ENCODE assay signal across 9 cellular contexts in the genomic region with DNA sequence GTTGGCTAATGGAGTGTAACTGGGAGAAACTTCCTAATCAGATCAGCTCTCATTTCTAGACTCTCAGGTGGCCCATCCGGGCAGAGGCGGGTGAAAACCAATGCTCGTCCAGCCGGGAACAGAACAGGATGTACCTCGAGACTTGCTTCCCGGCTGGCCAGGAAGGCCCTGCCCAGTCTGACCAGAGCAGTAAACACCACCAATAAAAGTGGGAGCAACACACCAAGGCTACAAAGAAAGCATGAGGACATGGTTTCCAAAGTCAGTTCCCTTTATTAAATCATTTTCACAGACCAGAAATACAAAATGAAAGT. TPM values are rescaled to one million over a fixed set of nuclear protein-coding genes. Genes with fewer than 3 reads are reported as not detected.
DNase-seq lines count a peak whose midpoint lies in the region; ATAC-seq and TF ChIP-seq lines count a peak whose summit lies in the region.
"Had no signal": no experiment of that assay in that cellular context is flagged by ENCODE, and none has a peak within 500 bp of the region (broad histone marks: within the 10 kb centered on the region; RNA-seq: fewer than 3 reads in every experiment).

No MANE protein-coding gene starts in this region.

- H3K27ac ChIP-seq in Karpas-422 (ENCODE audit: low read length), result peak overlapping the region; percentile 85
- peak overlapping the region; percentile 99 for H3K27ac ChIP-seq in mesodermal cell (ENCODE audit: low read depth, low read length, severe bottlenecking)
- H3K27ac ChIP-seq in vagina, result peak overlapping the region; percentile 98

- peak overlapping the region; percentile 34; the same call in 1 of the 2 replicates for H2AFZ ChIP-seq in Karpas-422 (ENCODE audit: low read length)

- ATAC-seq in HG03439 (IDR thresholded peaks at IDR 0.05; ENCODE audit: unreplicated experiment), result no peak

- H3K9me3 ChIP-seq in Karpas-422 (ENCODE audit: low read length) (no peaks in the 10 kb centered on the region), mesodermal cell (ENCODE audit: control insufficient read depth, low read length) (no peaks in the 10 kb centered on the region), vagina (no peaks in the 10 kb centered on the region)

- 68 to 73% methylated on average over 4 to 5 of the region's 6 CpGs for WGBS in mesodermal cell (ENCODE audit: insufficient coverage in 2 of 2), 2 experiments

- H3K4me3 ChIP-seq in Karpas-422 (ENCODE audit: low read length), result peak overlapping the region; percentile 71
- H3K4me3 ChIP-seq in mesodermal cell (ENCODE audit: extremely low read depth, insufficient read depth, low read length, poor library complexity, severe bottlenecking), result peak overlapping the region; percentile 80
- peak overlapping the region; percentile 89 to 96 for H3K4me3 ChIP-seq in vagina

- TF ChIP-seq POLR2A in vagina (IDR thresholded peaks at IDR 0.05), result peak in 1 of 2 donors; percentile 29

- DNase-seq in DMS53 treated with DMSO at 0.1 percent for 48 hours (lab: John Stamatoyannopoulos, UW; ENCODE audit: unreplicated experiment) (peak; percentile 22), Karpas-422 (no peak), cerebellar cortex (ENCODE audit: low spot score) (peak; percentile 38), vagina (ENCODE audit: extremely low spot score in 2 of 2) (no peak), NK-92 (lab: John Stamatoyannopoulos, UW; ENCODE audit: unreplicated experiment) (no peak), SKM-1 treated with dmso at 0.1 percent for 144 hours (lab: John Stamatoyannopoulos, UW; ENCODE audit: unreplicated experiment) (no peak)

- H3K4me1 ChIP-seq in Karpas-422 (ENCODE audit: low read length) (peaks cover 46% of the 10 kb centered on the region), mesodermal cell (ENCODE audit: control insufficient read depth, insufficient read depth, low read length, poor library complexity, severe bottlenecking) (peaks cover 38% of the 10 kb centered on the region), vagina (peaks cover 47% of the 10 kb centered on the region)

- intact Hi-C loops in vagina (cut with DNase I), result loop anchor here (10.0 kb wide), 1 partner anchor 319 kb away; the partner anchor contains the start of gene YPEL4

- H3K27me3 ChIP-seq in Karpas-422 (ENCODE audit: low read length) (no peaks in the 10 kb centered on the region), vagina (no peaks in the 10 kb centered on the region)

- no peak for TF ChIP-seq CTCF in vagina (IDR thresholded peaks at IDR 0.05)

- H3K36me3 ChIP-seq in Karpas-422 (ENCODE audit: insufficient read depth, low read length), result peaks cover 30% of the 10 kb centered on the region; the same call in 1 of the 2 replicates
- H3K36me3 ChIP-seq in mesodermal cell (ENCODE audit: control insufficient read depth, insufficient read depth, low read length), result peaks cover 61% of the 10 kb centered on the region
- H3K36me3 ChIP-seq in vagina, result peaks cover 0 to 42% of the 10 kb centered on the region in 2 donors

- peak overlapping the region; percentile 88 for H3K4me2 ChIP-seq in Karpas-422 (ENCODE audit: low read depth, low read length, poor library complexity, severe bottlenecking)

- H3K9ac ChIP-seq in Karpas-422 (ENCODE audit: low read length), result peak overlapping the region; percentile 80

- no peaks in the 10 kb centered on the region for H3K9me2 ChIP-seq in Karpas-422 (replicated peaks; ENCODE audit: insufficient read depth, low read length)

- no peaks in the 10 kb centered on the region for H4K20me1 ChIP-seq in Karpas-422 (ENCODE audit: insufficient read depth, low read depth, low read length)

- H3K79me2 ChIP-seq in Karpas-422 (ENCODE audit: low read length), result peaks cover 33% of the 10 kb centered on the region

RNA-seq across cellular contexts. Expression of gene TNKS1BP1, which starts 0.9 kb away (rescaled TPM):
- 11.6 and 21.9 TPM in 2 replicates for total RNA-seq in Karpas-422 (2014; rRNA removed; shearing (Covaris generic); ENCODE audit: low replicate concordance)
- 125 TPM for polyA plus RNA-seq in mesodermal cell (2013, experiment 1 of 2)
- 103 TPM for polyA plus RNA-seq in mesodermal cell (2013, experiment 2 of 2)
- total RNA-seq in vagina, result 159 TPM

RNA-seq across cellular contexts. Expression of gene SSRP1, which starts 10.0 kb away (rescaled TPM):
- total RNA-seq in Karpas-422 (2014; rRNA removed; shearing (Covaris generic); ENCODE audit: low replicate concordance), result 79.9 and 111 TPM in 2 replicates
- 220 TPM for polyA plus RNA-seq in mesodermal cell (2013, experiment 1 of 2)
- polyA plus RNA-seq in mesodermal cell (2013, experiment 2 of 2), result 213 TPM
- total RNA-seq in vagina, result 85.4 TPM

RNA-seq across cellular contexts. Expression of gene P2RX3, which starts 12.5 kb away (rescaled TPM):
- not detected in 2 replicates for total RNA-seq in Karpas-422 (2014; rRNA removed; shearing (Covaris generic); ENCODE audit: low replicate concordance)
- polyA plus RNA-seq in mesodermal cell (2013, experiment 1 of 2), result 7.7 TPM
- 5.2 TPM for polyA plus RNA-seq in mesodermal cell (2013, experiment 2 of 2)
- total RNA-seq in vagina, result not detected
- total RNA-seq: RPMI7951 had no signal

RNA-seq across cellular contexts. Expression of gene PRG3, which starts 55.3 kb away (rescaled TPM):
- not detected in 2 replicates for total RNA-seq in Karpas-422 (2014; rRNA removed; shearing (Covaris generic); ENCODE audit: low replicate concordance)
- polyA plus RNA-seq in mesodermal cell (2013, experiment 1 of 2), result not detected
- polyA plus RNA-seq in mesodermal cell (2013, experiment 2 of 2), result not detected
- total RNA-seq in vagina, result not detected
- total RNA-seq: RPMI7951 had no signal

Comparison
In these comparisons a context has a peak if more than half of its experiments do, and no peak if none do; other contexts are left out.
1. DNase-seq: peak in DMS53 treated with DMSO at 0.1 percent for 48 hours (single experiment) and cerebellar cortex (single experiment); none in Karpas-422 (single experiment), vagina (0 of 2), NK-92 (single experiment) and SKM-1 treated with dmso at 0.1 percent for 144 hours (single experiment).
2. Peak in every context shown above with its lines, with median percentiles within 50 percentile points of each other: H3K27ac ChIP-seq and H3K4me3 ChIP-seq.